Comparison of ENCODE assay signal across 8 cellular contexts in the genomic region with DNA sequence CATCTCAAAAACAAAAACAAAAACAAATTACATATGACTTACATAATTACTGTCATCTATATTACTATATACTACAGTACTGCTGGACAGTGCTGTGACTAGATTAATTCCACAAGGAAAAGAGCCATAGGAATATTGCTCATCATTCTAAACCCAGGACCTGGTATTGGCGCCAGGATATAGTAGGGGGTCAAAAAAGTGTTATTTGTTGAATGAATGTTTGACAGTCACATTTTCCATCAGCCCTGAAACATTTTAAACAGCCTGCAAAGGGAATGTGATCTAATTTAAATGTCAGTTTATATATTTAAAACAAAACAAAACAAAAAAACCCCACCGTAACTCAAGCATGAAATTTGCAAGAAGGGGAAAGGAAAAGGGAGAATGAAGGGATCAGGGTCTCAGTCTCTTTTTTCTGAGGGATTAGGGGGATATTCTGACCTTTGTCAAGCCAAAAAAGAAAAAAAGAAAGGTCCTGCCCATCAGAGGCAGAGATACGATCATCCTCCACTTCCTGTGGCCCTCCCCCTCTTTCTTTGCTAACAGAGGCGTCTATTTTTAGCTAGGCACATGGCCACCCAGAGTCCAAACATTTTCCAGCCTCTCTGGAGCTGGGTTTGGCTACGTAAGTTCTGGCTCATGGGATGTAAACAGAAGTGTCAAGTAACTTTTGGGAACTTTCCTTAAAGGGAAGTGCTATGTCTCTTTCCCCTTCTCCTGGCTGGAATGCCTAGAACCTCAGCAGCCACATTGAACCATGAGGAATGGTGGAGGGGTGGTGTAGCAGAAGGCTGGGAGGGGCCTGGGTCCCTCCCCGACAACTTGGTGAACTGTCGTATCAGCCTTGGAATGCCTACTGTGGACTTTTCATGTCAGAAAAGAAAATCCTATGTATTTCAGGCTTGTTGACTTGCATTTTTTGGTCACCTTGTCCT. TPM values are rescaled to one million over a fixed set of nuclear protein-coding genes. Genes with fewer than 3 reads are reported as not detected.
A peak's percentile ranks its signal among the peaks of the same experiment; 100 is the strongest.
DNase-seq lines count a peak whose midpoint lies in the region; ATAC-seq and TF ChIP-seq lines count a peak whose summit lies in the region.

No MANE protein-coding gene starts in this region.

- 32% methylated on average over 7 of the region's 7 CpGs for WGBS in hepatocyte (ENCODE audit: low lambda C conversion rate, missing lambda C conversion rate)
- 50 to 59% (median 56%) methylated on average over 7 of the region's 7 CpGs for WGBS in spleen, 5 donors

- peaks cover 5% of the 10 kb centered on the region for H3K4me1 Mint-ChIP-seq in T-helper 17 cell

- no peak overlapping the region for H3K27ac Mint-ChIP-seq in T-helper 17 cell

- no peaks in the 10 kb centered on the region for H3K9me2 ChIP-seq in hepatocyte (replicated peaks; ENCODE audit: insufficient read depth)

- H3K4me2 ChIP-seq in hepatocyte, result peak overlapping the region; percentile 55

- H4K20me1 ChIP-seq in hepatocyte (ENCODE audit: insufficient read depth, poor library complexity, severe bottlenecking), result no peaks in the 10 kb centered on the region

- H3K36me3 ChIP-seq in BE2C, result peaks cover 8% of the 10 kb centered on the region; the same call in 1 of the 2 replicates
- peaks cover 5% of the 10 kb centered on the region; the same call in 1 of the 2 replicates for H3K36me3 ChIP-seq in HUES6 (ENCODE audit: control insufficient read depth, insufficient read depth, low read length)
- no peaks in the 10 kb centered on the region for H3K36me3 ChIP-seq in hepatocyte (replicated peaks; ENCODE audit: insufficient read depth, low read depth)
- peaks cover 0 to 22% (median 0%) of the 10 kb centered on the region in 6 donors for H3K36me3 ChIP-seq in spleen

- no peaks in the 10 kb centered on the region for H3K27me3 Mint-ChIP-seq in T-helper 17 cell

- H3K4me3 Mint-ChIP-seq in T-helper 17 cell, result no peak overlapping the region

- H3K4me1 ChIP-seq in BE2C (peaks cover 11% of the 10 kb centered on the region), HUES6 (ENCODE audit: control insufficient read depth, insufficient read depth, low read length) (peaks cover 20% of the 10 kb centered on the region; the same call in 1 of the 2 replicates), hepatocyte (ENCODE audit: insufficient read depth) (peaks cover 11% of the 10 kb centered on the region), spleen (peaks cover 0 to 14% (median 8%) of the 10 kb centered on the region in 6 donors)

- ATAC-seq in HG02981 (IDR thresholded peaks at IDR 0.05; ENCODE audit: unreplicated experiment) (no peak), T-helper 17 cell (no peak)

- TF ChIP-seq CTCF in BE2C (IDR thresholded peaks at IDR 0.05; ENCODE audit: low read depth, low read length), result no peak
- TF ChIP-seq CTCF in hepatocyte (IDR thresholded peaks at IDR 0.05; ENCODE audit: poor library complexity), result no peak
- no peak for TF ChIP-seq CTCF in spleen (IDR thresholded peaks at IDR 0.05 in 8 of 11, conservative IDR thresholded peaks at IDR 0.05 in 3 of 11)

- TF ChIP-seq POLR2A in spleen (IDR thresholded peaks at IDR 0.05), result no peak

- H3K9ac ChIP-seq in HUES6 (ENCODE audit: low read length), result peak overlapping the region; percentile 1

- no peaks in the 10 kb centered on the region for H3K79me2 ChIP-seq in hepatocyte

- peak overlapping the region; percentile 21 for H2AFZ ChIP-seq in hepatocyte

- H3K9me3 ChIP-seq in BE2C (no peaks in the 10 kb centered on the region), HUES6 (ENCODE audit: control insufficient read depth, insufficient read depth, low read depth, low read length) (no peaks in the 10 kb centered on the region), hepatocyte (ENCODE audit: low read depth) (no peaks in the 10 kb centered on the region), spleen (no peaks in the 10 kb centered on the region), T-helper 17 cell (ENCODE audit: control insufficient read depth, low read length, poor library complexity, severe bottlenecking) (no peaks in the 10 kb centered on the region)

- peak; percentile 50 for DNase-seq in BE2C
- peak; percentile 89 for DNase-seq in amniotic stem cell (lab: John Stamatoyannopoulos, UW)
- peak; percentile 86 for DNase-seq in hepatocyte (ENCODE audit: low spot score)
- DNase-seq in spleen, result peak; percentile 33
- no peak for DNase-seq in DMS79 treated with DMSO at 0.1 percent for 48 hours (lab: John Stamatoyannopoulos, UW)
- DNase-seq in T-helper 17 cell, result no peak

- intact Hi-C loops in spleen (cut with DNase I; ENCODE audit: low total_unique reads), result no loop called here

- H3K4me3 ChIP-seq in BE2C (ENCODE audit: low read depth, low read length), result no peak overlapping the region
- H3K4me3 ChIP-seq in HUES6 (ENCODE audit: low read depth, low read length), result no peak overlapping the region; the same call in 1 of the 2 replicates
- no peak overlapping the region for H3K4me3 ChIP-seq in hepatocyte
- no peak overlapping the region for H3K4me3 ChIP-seq in spleen

- peak overlapping the region; percentile 58; the same call in 1 of the 2 replicates for H3K27ac ChIP-seq in HUES6 (ENCODE audit: low read depth, low read length)
- peak overlapping the region; percentile 83 for H3K27ac ChIP-seq in hepatocyte
- H3K27ac ChIP-seq in spleen, result peak overlapping the region in 6 of 8 donors; percentile 16 to 68 (median 53)

- no peaks in the 10 kb centered on the region for H3K27me3 ChIP-seq in BE2C
- H3K27me3 ChIP-seq in HUES6 (ENCODE audit: control insufficient read depth, insufficient read depth, low read length), result no peaks in the 10 kb centered on the region
- no peaks in the 10 kb centered on the region for H3K27me3 ChIP-seq in hepatocyte
- peaks cover 0 to 3% (median 0%) of the 10 kb centered on the region in 7 donors for H3K27me3 ChIP-seq in spleen (replicated peaks in 1 of 7)

- peaks cover 2% of the 10 kb centered on the region for H3K36me3 Mint-ChIP-seq in T-helper 17 cell (ENCODE audit: low read depth)

RNA-seq across cellular contexts. Expression of gene DLG5, which starts 44.6 kb away (rescaled TPM):
- 78.4 TPM for polyA plus RNA-seq in BE2C (2012; ENCODE audit: insufficient read depth, insufficient read length, low read depth)
- 23.6 and 29.3 TPM in 2 replicates for total RNA-seq in hepatocyte
- 14.7 and 15.5 TPM in 2 replicates for polyA plus RNA-seq in hepatocyte
- 10 to 100 TPM in 4 of 7 donors, 1 to 10 TPM in 3; 6.7 to 14.4 (median 10.4) TPM for total RNA-seq in spleen
- 1 to 10 TPM; 2.0 to 2.4 (median 2.3) TPM for polyA plus RNA-seq in spleen
- 10 to 100 TPM in 1 of 2 donors, 1 to 10 TPM in 1; 9.7 to 13.1 TPM for total RNA-seq in T-helper 17 cell

RNA-seq across cellular contexts. Expression of gene POLR3A, which starts 58.2 kb away (rescaled TPM):
- polyA plus RNA-seq in BE2C (2012; ENCODE audit: insufficient read depth, insufficient read length, low read depth), result 36.8 TPM
- total RNA-seq in hepatocyte (9.8 and 10.8 TPM in 2 replicates), spleen (10 to 100 TPM; 11.9 to 18.9 (median 15.8) TPM), T-helper 17 cell (10 to 100 TPM; 10.9 to 12.0 TPM)
- polyA plus RNA-seq in hepatocyte (8.0 and 8.7 TPM in 2 replicates), spleen (1 to 10 TPM; 2.7 to 4.3 (median 3.3) TPM)

Comparison
In these comparisons a context has a peak if more than half of its experiments do, and no peak if none do; other contexts are left out.
1. DNase-seq: peak in BE2C (single experiment), amniotic stem cell (single experiment), hepatocyte (single experiment) and spleen (single experiment); none in DMS79 treated with DMSO at 0.1 percent for 48 hours (single experiment) and T-helper 17 cell (0 of 3).
2. Peak in every context shown above with its lines, with median percentiles within 50 percentile points of each other: H3K27ac ChIP-seq.